Comparison of ENCODE assay signal across 5 cellular contexts in the genomic region with DNA sequence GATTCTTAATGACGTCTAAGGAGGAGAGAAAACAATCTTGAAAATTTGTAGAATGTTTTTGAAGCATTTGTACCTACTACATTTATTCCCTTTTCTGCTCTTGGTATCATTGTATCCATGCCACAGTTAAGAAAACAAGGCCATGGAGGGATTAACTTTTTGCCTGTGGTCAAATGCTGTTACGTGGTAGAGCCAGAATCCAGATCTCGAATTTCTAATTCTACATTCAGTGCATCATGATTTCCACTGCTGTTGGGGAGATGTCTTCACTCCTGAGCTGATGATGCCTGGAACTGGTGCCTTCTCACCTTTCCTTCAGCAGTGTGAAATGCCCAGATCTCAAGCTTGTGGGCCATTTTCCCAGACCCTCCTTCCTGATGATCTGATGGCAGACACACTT.
"Had no signal": no experiment of that assay in that cellular context is flagged by ENCODE, and none has a peak within 500 bp of the region (broad histone marks: within the 10 kb centered on the region; RNA-seq: fewer than 3 reads in every experiment).

No MANE protein-coding gene starts in this region.

- H2AFZ ChIP-seq: GM23248 had no signal

- H3K4me1 ChIP-seq: HAP-1 had no signal

- H3K36me3 ChIP-seq: HAP-1 had no signal

- H3K9ac ChIP-seq: GM23248 had no signal

- H3K27me3 Mint-ChIP-seq: IgD-negative memory B cell had no signal

- H3K9me3 ChIP-seq: HAP-1 had no signal

- H3K27ac ChIP-seq: GM23248 had no signal

- H3K4me3 Mint-ChIP-seq: IgD-negative memory B cell had no signal

- H3K4me1 Mint-ChIP-seq: IgD-negative memory B cell had no signal

- H3K4me3 ChIP-seq: GM23248, HAP-1 had no signal

- DNase-seq: GM23248, GOT3, H7 had no signal
